2 cellular contexts compared by ENCODE assay signal in the genomic region with DNA sequence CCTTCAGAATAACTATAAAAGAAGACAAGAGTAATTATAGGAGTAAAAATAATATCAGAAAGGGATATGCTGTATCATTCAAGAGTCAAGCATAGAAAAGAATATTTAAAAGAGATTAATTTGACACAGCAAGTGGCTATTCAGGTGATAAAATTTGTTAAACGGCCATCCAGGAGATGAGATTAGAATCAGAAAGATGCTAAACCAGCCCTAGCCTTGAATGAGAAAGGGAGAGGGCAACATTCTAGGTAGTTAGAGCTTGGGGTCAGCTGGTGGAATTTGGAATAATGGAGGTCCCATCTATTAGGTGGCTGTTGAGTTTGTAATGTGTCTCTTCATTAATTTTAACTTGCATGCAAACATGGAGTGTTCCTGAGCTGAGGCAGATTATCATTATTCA.
TF ChIP-seq lines count a peak whose summit lies in the region.

No MANE protein-coding gene starts in this region.

TF ChIP-seq in H1, 55 proteins besides CTCF, POLR2A, EP300 and RAD21 (continues in another document):
- TF ChIP-seq CREB1 (IDR thresholded peaks at IDR 0.05), result no peak
- no peak for TF ChIP-seq SAP30 (IDR thresholded peaks at IDR 0.05; ENCODE audit: insufficient read depth, insufficient replicate concordance, low read length)
- TF ChIP-seq SP1 (IDR thresholded peaks at IDR 0.05; ENCODE audit: low read depth, low read length), result 0 out of 2 replicates have a peak, but pooled peaks have one; percentile 31
- no peak for TF ChIP-seq YY1 (IDR thresholded peaks at IDR 0.05; ENCODE audit: low read depth, low read length)
- no peak for TF ChIP-seq NRF1 (IDR thresholded peaks at IDR 0.05; ENCODE audit: low read depth, low read length)
- TF ChIP-seq GABPA (IDR thresholded peaks at IDR 0.05; ENCODE audit: borderline replicate concordance, insufficient read depth, low read length), result no peak
- TF ChIP-seq KDM1A (IDR thresholded peaks at IDR 0.05; ENCODE audit: borderline replicate concordance, low read length), result no peak
- TF ChIP-seq ZNF274 (IDR thresholded peaks at IDR 0.05; ENCODE audit: borderline replicate concordance, extremely low read depth, low read length), result no peak
- no peak for TF ChIP-seq EZH2 (IDR thresholded peaks at IDR 0.05; ENCODE audit: low read depth, low read length, severe bottlenecking)
- TF ChIP-seq KDM4A (IDR thresholded peaks at IDR 0.05; ENCODE audit: low read depth, low read length, severe bottlenecking), result no peak
- TF ChIP-seq RXRA (IDR thresholded peaks at IDR 0.05; ENCODE audit: insufficient read depth, low read depth, low read length), result no peak
- TF ChIP-seq TAF7 (optimal IDR thresholded peaks at IDR 0.05; ENCODE audit: borderline replicate concordance, low read depth, low read length), result no peak
- TF ChIP-seq POU5F1 (IDR thresholded peaks at IDR 0.05; ENCODE audit: low read depth, low read length), result 0 out of 2 replicates have a peak, but pooled peaks have one; percentile 50
- no peak for TF ChIP-seq TBP (IDR thresholded peaks at IDR 0.05; ENCODE audit: low read depth, low read length)
- no peak for TF ChIP-seq CHD1 (IDR thresholded peaks at IDR 0.05; ENCODE audit: low read depth, low read length)
- no peak for TF ChIP-seq RNF2 (IDR thresholded peaks at IDR 0.05; ENCODE audit: borderline replicate concordance, low read depth, low read length, missing control alignments, poor library complexity, severe bottlenecking)
- TF ChIP-seq KDM5A (IDR thresholded peaks at IDR 0.05; ENCODE audit: low read length), result no peak
- peak; percentile 6; the same call in 1 of the 2 replicates for TF ChIP-seq TEAD4 (IDR thresholded peaks at IDR 0.05; ENCODE audit: low read depth, low read length)
- no peak for TF ChIP-seq SIRT6 (IDR thresholded peaks at IDR 0.05; ENCODE audit: low read length)
- peak in 1 of 2 experiments; percentile 40 for TF ChIP-seq BCL11A (IDR thresholded peaks at IDR 0.05; ENCODE audit: low read depth in 2 of 2, low read length in 2 of 2)
- peak; percentile 86 for TF ChIP-seq NANOG (IDR thresholded peaks at IDR 0.05; ENCODE audit: insufficient read depth, low read depth, low read length, poor library complexity, severe bottlenecking)
- TF ChIP-seq ASH2L (IDR thresholded peaks at IDR 0.05; ENCODE audit: low read length), result no peak
- no peak for TF ChIP-seq POLR2AphosphoS5 (IDR thresholded peaks at IDR 0.05; ENCODE audit: low read depth, low read length)
- TF ChIP-seq TCF12 (IDR thresholded peaks at IDR 0.05; ENCODE audit: low read depth, low read length), result no peak
- TF ChIP-seq SIX5 (IDR thresholded peaks at IDR 0.05; ENCODE audit: low read depth, low read length), result no peak
- TF ChIP-seq PHF8 (conservative IDR thresholded peaks at IDR 0.05; ENCODE audit: low read depth, low read length), result no peak
- no peak for TF ChIP-seq SIN3A (conservative IDR thresholded peaks at IDR 0.05 in 1 of 2, IDR thresholded peaks at IDR 0.05 in 1 of 2; ENCODE audit: low read depth in 1 of 2, low read length in 2 of 2)

TF ChIP-seq in SK-N-SH, 30 proteins besides CTCF, POLR2A, EP300 and RAD21:
- no peak for TF ChIP-seq MXI1 (IDR thresholded peaks at IDR 0.05; ENCODE audit: low read depth, low read length)
- no peak for TF ChIP-seq RFX5 (IDR thresholded peaks at IDR 0.05; ENCODE audit: low read length)
TF ChIP-seq in SK-N-SH: peak in this region for 0.
